In genomic region chr2:58906151-58906645, GRCh38 we compare ENCODE assay signal across 24 cellular contexts.
A peak's percentile ranks its signal among the peaks of the same experiment; 100 is the strongest.
DNase-seq lines count a peak whose midpoint lies in the region; ATAC-seq and FAIRE-seq lines count a peak whose summit lies in the region.
"Had no signal": no experiment of that assay in that cellular context is flagged by ENCODE, and none has a peak within 500 bp of the region (broad histone marks: within the 10 kb centered on the region; RNA-seq: fewer than 3 reads in every experiment).

No MANE protein-coding gene starts in this region.

- peak; percentile 3 for DNase-seq in NCI-H2029 treated with DMSO at 0.1 percent for 48 hours (lab: John Stamatoyannopoulos, UW)
- DNase-seq in NCI-H2029 (lab: John Stamatoyannopoulos, UW): no peak
- peak; percentile 41 to 93 (median 76) for DNase-seq in NCI-H1417 (lab: John Stamatoyannopoulos, UW)
- DNase-seq in NCI-H82 treated with DMSO at 0.1 percent for 48 hours (lab: John Stamatoyannopoulos, UW; ENCODE audit: unreplicated experiment): peak; percentile 14
- no peak for DNase-seq in urothelium cell line (ENCODE audit: low spot score)
- no peak for DNase-seq in activated naive CD4-positive, alpha-beta T cell (lab: John Stamatoyannopoulos, UW)
- no peak for DNase-seq in T-helper 9 cell
- DNase-seq: activated CD8-positive, alpha-beta memory T cell treated with anti-CD3 and anti-CD28 coated beads, Interleukin-2, amount 50 U/mL, for 48 hours; activated naive CD8-positive, alpha-beta T cell treated with anti-CD3 and anti-CD28 coated beads, Interleukin-2, amount 50 U/mL, for 24 hours; Calu3; colonic mucosa; GF-D8; glutamatergic neuron; left cardiac atrium; mesendoderm; naive B cell; NCI-H1694; OCI-M1; right cardiac atrium; SIG-M5; stimulated activated CD8-positive, alpha-beta memory T cell treated with anti-CD3 and anti-CD28 coated beads, Interleukin-4, amount 100 ng/mL, for 48 hours; T-helper 1 cell; upper lobe of left lung had no signal

- FAIRE-seq in urothelium cell line (lab: Jason Lieb, UNC): peak; percentile 23

- ATAC-seq in GM18498 (IDR thresholded peaks at IDR 0.05; ENCODE audit: unreplicated experiment): no peak
- ATAC-seq: activated naive CD8-positive, alpha-beta T cell treated with anti-CD3 and anti-CD28 coated beads, Interleukin-2, amount 50 U/mL, for 24 hours; left cardiac atrium; right cardiac atrium had no signal

Comparison
In these comparisons a context has a peak if more than half of its experiments do, and no peak if none do; other contexts are left out.
1. DNase-seq: peak in NCI-H2029 treated with DMSO at 0.1 percent for 48 hours (single experiment), NCI-H1417 (3 of 3) and NCI-H82 treated with DMSO at 0.1 percent for 48 hours (single experiment); none in NCI-H2029 (single experiment), urothelium cell line (single experiment), activated naive CD4-positive, alpha-beta T cell (0 of 4) and T-helper 9 cell (single experiment).